ENCODE assay signal across 32 cellular contexts in genomic region chr3:35739181-35739809, GRCh38.
A peak's percentile ranks its signal among the peaks of the same experiment; 100 is the strongest.
DNase-seq lines count a peak whose midpoint lies in the region; ATAC-seq, FAIRE-seq and TF ChIP-seq lines count a peak whose summit lies in the region.
"Had no signal": no experiment of that assay in that cellular context is flagged by ENCODE, and none has a peak within 500 bp of the region (broad histone marks: within the 10 kb centered on the region; RNA-seq: fewer than 3 reads in every experiment).

No MANE protein-coding gene starts in this region.

- no peak overlapping the region for H4K5ac ChIP-seq in H9 (ENCODE audit: insufficient read length, low read depth, low read length)

- H3K4me3 ChIP-seq in astrocyte (ENCODE audit: insufficient read depth, low read depth, low read length): no peak overlapping the region
- H3K4me3 ChIP-seq: HAP-1, lung, mucosa of descending colon, SK-N-MC, thyroid gland, vagina had no signal

- H3K4me3 Mint-ChIP-seq in H9 (no peak overlapping the region), astrocyte (ENCODE audit: unreplicated experiment) (no peak overlapping the region)
- H3K4me3 Mint-ChIP-seq: activated naive CD8-positive, alpha-beta T cell treated with anti-CD3 and anti-CD28 coated beads, Interleukin-2, amount 10 ng/mL, durations not matched to agents 7 days and 5 days; activated T-cell treated with anti-CD3 and anti-CD28 coated beads, Interleukin-2, amount 50 U/mL, for 4 hours; CD8-positive, alpha-beta memory T cell; T-helper 17 cell had no signal

- H2BK5ac ChIP-seq in H9 (ENCODE audit: insufficient read length, low read length): no peak overlapping the region

- H3K79me2 ChIP-seq in H9 (ENCODE audit: insufficient read depth, low read length) (no peaks in the 10 kb centered on the region), astrocyte (ENCODE audit: insufficient read depth, low read length) (no peaks in the 10 kb centered on the region)

- no peak overlapping the region; the same call in 1 of the 2 replicates for H3K14ac ChIP-seq in H9 (ENCODE audit: insufficient read depth, low read length)

- H3K9me3 ChIP-seq in H9 (ENCODE audit: control insufficient read depth, low read depth, low read length) (no peaks in the 10 kb centered on the region), astrocyte (ENCODE audit: insufficient read depth, low read depth, low read length) (no peaks in the 10 kb centered on the region)
- H3K9me3 ChIP-seq: HAP-1, mucosa of descending colon, neutrophil, thyroid gland, vagina had no signal

- FAIRE-seq in astrocyte (lab: Jason Lieb, UNC): no peak
- FAIRE-seq: frontal cortex, TTC549 had no signal

- H3K9ac ChIP-seq in H9 (ENCODE audit: extremely low read depth, insufficient read length, low read length): no peak overlapping the region
- no peak overlapping the region for H3K9ac ChIP-seq in astrocyte (ENCODE audit: low read length)

- no peaks in the 10 kb centered on the region for H3K9me3 Mint-ChIP-seq in H9
- no peaks in the 10 kb centered on the region for H3K9me3 Mint-ChIP-seq in astrocyte (ENCODE audit: unreplicated experiment)
- H3K9me3 Mint-ChIP-seq: activated naive CD8-positive, alpha-beta T cell treated with anti-CD3 and anti-CD28 coated beads, Interleukin-2, amount 10 ng/mL, durations not matched to agents 7 days and 5 days; activated T-cell treated with anti-CD3 and anti-CD28 coated beads, Interleukin-2, amount 50 U/mL, for 4 hours had no signal

- no peak overlapping the region for H4K8ac ChIP-seq in H9 (replicated peaks; ENCODE audit: insufficient read length, low read depth, low read length)

- H2BK20ac ChIP-seq in H9 (ENCODE audit: low read depth, low read length, poor library complexity, severe bottlenecking): no peak overlapping the region

- H3K36me3 ChIP-seq in astrocyte (ENCODE audit: insufficient read depth, low read length): no peaks in the 10 kb centered on the region
- H3K36me3 ChIP-seq: HAP-1, neutrophil, thyroid gland, vagina had no signal

- H3K4me2 ChIP-seq in H9 (ENCODE audit: insufficient read depth, insufficient read length, low read length) (no peak overlapping the region), astrocyte (ENCODE audit: low read length) (no peak overlapping the region)

- H3K27me3 Mint-ChIP-seq in H9 (ENCODE audit: low read depth) (peaks cover 84% of the 10 kb centered on the region), astrocyte (ENCODE audit: low read depth, unreplicated experiment) (peaks cover 21% of the 10 kb centered on the region)
- H3K27me3 Mint-ChIP-seq: activated naive CD8-positive, alpha-beta T cell treated with anti-CD3 and anti-CD28 coated beads, Interleukin-2, amount 10 ng/mL, durations not matched to agents 7 days and 5 days; T-helper 17 cell had no signal

- H2AFZ ChIP-seq in H9 (ENCODE audit: low read length): no peak overlapping the region
- no peak overlapping the region for H2AFZ ChIP-seq in astrocyte (ENCODE audit: low read depth, low read length)

- no peak overlapping the region for H2AK5ac ChIP-seq in H9 (ENCODE audit: insufficient read length, low read length)

- no peak overlapping the region for H2BK15ac ChIP-seq in H9 (ENCODE audit: low read depth, low read length)

- no peak overlapping the region for H3K4ac ChIP-seq in H9 (ENCODE audit: low read depth, low read length)

- H3K56ac ChIP-seq in H9 (ENCODE audit: insufficient read length, low read depth, low read length): no peak overlapping the region

- H3K79me1 ChIP-seq in H9 (ENCODE audit: insufficient read depth, low read depth, low read length, poor library complexity, severe bottlenecking): no peaks in the 10 kb centered on the region

- no peak overlapping the region for H3K18ac ChIP-seq in H9 (ENCODE audit: insufficient read length, low read depth, low read length)

- H3K23ac ChIP-seq in H9 (ENCODE audit: insufficient read length, low read depth, low read length): no peak overlapping the region

- no peak overlapping the region for H2BK12ac ChIP-seq in H9 (ENCODE audit: insufficient read length, low read depth, low read length)

- no peak overlapping the region for H4K91ac ChIP-seq in H9 (ENCODE audit: insufficient read length, low read depth, low read length)

- TF ChIP-seq CTCF in H9 (conservative IDR thresholded peaks at IDR 0.05) (no peak), astrocyte (IDR thresholded peaks at IDR 0.05; ENCODE audit: insufficient read depth, low read depth, low read length) (no peak)

- H3K27ac ChIP-seq in H9 (ENCODE audit: insufficient read length, low read depth, low read length) (no peak overlapping the region), astrocyte (ENCODE audit: low read depth, low read length) (no peak overlapping the region)
- H3K27ac ChIP-seq: neutrophil, RWPE1, SK-N-MC, thyroid gland, vagina had no signal

- H2BK120ac ChIP-seq in H9 (ENCODE audit: low read depth, low read length, poor library complexity, severe bottlenecking): no peak overlapping the region

- no CpG with 5 or more reads among the region's 5 CpGs for WGBS in H9 (ENCODE audit: extremely low coverage, insufficient read length, low lambda C conversion rate)

- intact Hi-C loops in posterior vena cava (cut with DNase I): no loop called here

- H3K4me1 ChIP-seq in H9 (ENCODE audit: insufficient read depth, low read length): no peaks in the 10 kb centered on the region; the same call in 1 of the 2 replicates
- no peaks in the 10 kb centered on the region for H3K4me1 ChIP-seq in astrocyte (ENCODE audit: insufficient read depth, low read length)
- H3K4me1 ChIP-seq: HAP-1, thyroid gland, vagina had no signal

- no peaks in the 10 kb centered on the region for H3K23me2 ChIP-seq in H9 (ENCODE audit: insufficient read length, low read depth, low read length, poor library complexity, severe bottlenecking)

- H3K27ac Mint-ChIP-seq in H9 (no peak overlapping the region; a peak in 1 of 7 replicates), astrocyte (ENCODE audit: unreplicated experiment) (peak overlapping the region; percentile 37)
- H3K27ac Mint-ChIP-seq: activated naive CD8-positive, alpha-beta T cell treated with anti-CD3 and anti-CD28 coated beads, Interleukin-2, amount 10 ng/mL, durations not matched to agents 7 days and 5 days; T-helper 17 cell had no signal

- peak; percentile 43 for DNase-seq in H9
- no peak for DNase-seq in astrocyte (ENCODE audit: low read depth)
- DNase-seq in islet precursor cell: peak; percentile 59
- peak; percentile 76 for DNase-seq in posterior vena cava (ENCODE audit: low spot score)
- DNase-seq: activated gamma-delta T cell treated with Interleukin-2 at 50 U/mL for 16 hours; activated naive CD8-positive, alpha-beta T cell treated with anti-CD3 and anti-CD28 coated beads, Interleukin-2, amount 10 ng/mL, durations not matched to agents 7 days and 5 days; activated T-cell treated with anti-CD3 and anti-CD28 coated beads, Interleukin-2, amount 50 U/mL, for 4 hours; CD8-positive, alpha-beta memory T cell; cerebellar nuclear complex; dermis blood vessel endothelial cell; DMS 273 treated with DMSO at 0.1 percent for 48 hours; EL; IMR-90; NCI-H1694 treated with DMSO at 0.1 percent for 48 hours; right cardiac atrium; stimulated activated CD8-positive, alpha-beta memory T cell treated with anti-CD3 and anti-CD28 coated beads, Interleukin-4, amount 100 ng/mL, for 48 hours; T-helper 17 cell; thyroid gland had no signal

- H3K36me3 Mint-ChIP-seq in H9 (ENCODE audit: insufficient read depth in 1 of 3, low read depth in 3 of 3): no peaks in the 10 kb centered on the region
- no peaks in the 10 kb centered on the region for H3K36me3 Mint-ChIP-seq in astrocyte (ENCODE audit: low read depth, unreplicated experiment)
- H3K36me3 Mint-ChIP-seq: activated naive CD8-positive, alpha-beta T cell treated with anti-CD3 and anti-CD28 coated beads, Interleukin-2, amount 10 ng/mL, durations not matched to agents 7 days and 5 days; CD8-positive, alpha-beta memory T cell had no signal

- ATAC-seq in GM18907 (IDR thresholded peaks at IDR 0.05; ENCODE audit: unreplicated experiment) (no peak), HG03025 (IDR thresholded peaks at IDR 0.05; ENCODE audit: low FRiP score, unreplicated experiment) (no peak), HG03342 (IDR thresholded peaks at IDR 0.05; ENCODE audit: unreplicated experiment) (no peak), GM18502 (IDR thresholded peaks at IDR 0.05; ENCODE audit: poor library complexity, unreplicated experiment) (no peak)
- ATAC-seq: activated T-cell treated with anti-CD3 and anti-CD28 coated beads, Interleukin-2, amount 50 U/mL, for 4 hours; esophagus mucosa; mucosa of descending colon; right cardiac atrium; T-helper 17 cell had no signal

- no peaks in the 10 kb centered on the region for H4K20me1 ChIP-seq in H9 (ENCODE audit: control insufficient read depth, insufficient read depth, insufficient read length)
- H4K20me1 ChIP-seq in astrocyte (ENCODE audit: insufficient read depth, low read length): no peaks in the 10 kb centered on the region

- H3T11ph ChIP-seq in H9 (ENCODE audit: low read length): no peak overlapping the region

- H3K27me3 ChIP-seq in H9 (ENCODE audit: insufficient read depth, low read length) (peaks cover 5% of the 10 kb centered on the region; the same call in 1 of the 2 replicates), astrocyte (ENCODE audit: insufficient read depth, low read length) (peaks cover 2% of the 10 kb centered on the region)
- H3K27me3 ChIP-seq: neutrophil, thyroid gland, vagina had no signal

- H3K4me1 Mint-ChIP-seq in H9 (peaks cover 8 to 16% of the 10 kb centered on the region in 2 experiments), astrocyte (ENCODE audit: low read depth, unreplicated experiment) (peaks cover 9% of the 10 kb centered on the region)
- H3K4me1 Mint-ChIP-seq: activated naive CD8-positive, alpha-beta T cell treated with anti-CD3 and anti-CD28 coated beads, Interleukin-2, amount 10 ng/mL, durations not matched to agents 7 days and 5 days; CD8-positive, alpha-beta memory T cell; T-helper 17 cell had no signal
